In genomic region chr4:120809518-120809917, GRCh38 we compare ENCODE assay signal across 16 cellular contexts.
DNase-seq lines count a peak whose midpoint lies in the region; ATAC-seq and TF ChIP-seq lines count a peak whose summit lies in the region.
"Had no signal": no experiment of that assay in that cellular context is flagged by ENCODE, and none has a peak within 500 bp of the region (broad histone marks: within the 10 kb centered on the region; RNA-seq: fewer than 3 reads in every experiment).

No MANE protein-coding gene starts in this region.

- peak; percentile 29 for TF ChIP-seq CTCF in AG09309 (IDR thresholded peaks at IDR 0.05; ENCODE audit: control insufficient read depth, insufficient read depth, low read depth, low read length, missing control alignments)
- TF ChIP-seq CTCF in HL-60 (IDR thresholded peaks at IDR 0.05; ENCODE audit: insufficient read depth, low read length), result peak; percentile 50
- TF ChIP-seq CTCF in SU-DHL-6 (IDR thresholded peaks at IDR 0.05; ENCODE audit: insufficient read depth, low read length, poor library complexity, severe bottlenecking), result peak; percentile 14
- TF ChIP-seq CTCF in hepatocyte (IDR thresholded peaks at IDR 0.05; ENCODE audit: poor library complexity), result peak; percentile 19

- no peaks in the 10 kb centered on the region for H3F3A ChIP-seq in SU-DHL-6 (ENCODE audit: insufficient read depth)

- H4K20me1 ChIP-seq in SU-DHL-6 (ENCODE audit: low read depth, low read length), result no peaks in the 10 kb centered on the region
- H4K20me1 ChIP-seq in hepatocyte (ENCODE audit: insufficient read depth, poor library complexity, severe bottlenecking), result no peaks in the 10 kb centered on the region
- H4K20me1 ChIP-seq: BLaER1 had no signal

- H3K9me3 ChIP-seq in SU-DHL-6 (ENCODE audit: insufficient read depth, low read length) (no peaks in the 10 kb centered on the region), hepatocyte (ENCODE audit: low read depth) (no peaks in the 10 kb centered on the region), aorta (ENCODE audit: control insufficient read depth, low read length) (no peaks in the 10 kb centered on the region)

- no peak overlapping the region for H3K27ac ChIP-seq in HL-60 (replicated peaks)
- H3K27ac ChIP-seq in SU-DHL-6 (ENCODE audit: low read depth, low read length), result no peak overlapping the region
- H3K27ac ChIP-seq in hepatocyte, result no peak overlapping the region
- no peak overlapping the region for H3K27ac ChIP-seq in aorta (ENCODE audit: low read depth in 1 of 2, low read length in 2 of 2)
- H3K27ac ChIP-seq: BLaER1 had no signal

- DNase-seq in AG09309 (ENCODE audit: low read depth) (no peak), HL-60 (ENCODE audit: low read depth in 1 of 2, low spot score in 1 of 2) (no peak), hepatocyte (ENCODE audit: low spot score) (no peak), NCI-H2029 treated with DMSO at 0.1 percent for 48 hours (lab: John Stamatoyannopoulos, UW) (no peak), NCI-H2196 treated with DMSO at 0.1 percent for 48 hours (lab: John Stamatoyannopoulos, UW; ENCODE audit: unreplicated experiment) (no peak), aorta (no peak)
- DNase-seq: activated CD4-positive, alpha-beta T cell treated with anti-CD3 and anti-CD28 coated beads, Interleukin-2, amount 50 U/mL, for 48 hours; NCI-H2081; NK-92 treated with Interleukin-12 subunit alpha and Interleukin-12 subunit beta, amount 100 ng/mL, for 24 hours; stimulated activated CD4-positive, alpha-beta T cell treated with anti-CD3 and anti-CD28 coated beads, Interleukin-4, amount 100 ng/mL, for 24 hours; stimulated activated naive CD4-positive, alpha-beta T cell; T-cell had no signal

- H3K27me3 ChIP-seq in HL-60 (ENCODE audit: insufficient read depth, poor library complexity, severe bottlenecking) (no peaks in the 10 kb centered on the region), SU-DHL-6 (ENCODE audit: low read length) (no peaks in the 10 kb centered on the region), hepatocyte (no peaks in the 10 kb centered on the region), aorta (ENCODE audit: control insufficient read depth in 1 of 2, insufficient read depth in 2 of 2, low read length in 1 of 2) (no peaks in the 10 kb centered on the region)
- H3K27me3 ChIP-seq: BLaER1 had no signal

- no peak for ATAC-seq in HG03442 (IDR thresholded peaks at IDR 0.05; ENCODE audit: unreplicated experiment)
- no peak for ATAC-seq in aorta (ENCODE audit: low FRiP score)
- ATAC-seq: mucosa of descending colon, T-cell had no signal

- H3K79me2 ChIP-seq in SU-DHL-6 (ENCODE audit: insufficient read depth, low read length), result no peaks in the 10 kb centered on the region
- no peaks in the 10 kb centered on the region for H3K79me2 ChIP-seq in hepatocyte

- no peaks in the 10 kb centered on the region for H3K36me3 ChIP-seq in SU-DHL-6 (ENCODE audit: low read length)
- no peaks in the 10 kb centered on the region for H3K36me3 ChIP-seq in hepatocyte (replicated peaks; ENCODE audit: insufficient read depth, low read depth)
- H3K36me3 ChIP-seq in aorta (ENCODE audit: control insufficient read depth in 1 of 2, insufficient read depth in 2 of 2, low read length in 1 of 2), result no peaks in the 10 kb centered on the region
- H3K36me3 ChIP-seq: BLaER1 had no signal

- H3K4me2 ChIP-seq in SU-DHL-6 (ENCODE audit: low read depth, low read length, poor library complexity, severe bottlenecking) (no peak overlapping the region), hepatocyte (no peak overlapping the region)
- H3K4me2 ChIP-seq: BLaER1 had no signal

- no peak overlapping the region for H3K4me3 ChIP-seq in AG09309 (ENCODE audit: control insufficient read depth, low read depth, low read length)
- no peak overlapping the region for H3K4me3 ChIP-seq in HL-60 (replicated peaks; ENCODE audit: insufficient read depth, low read length)
- H3K4me3 ChIP-seq in SU-DHL-6 (ENCODE audit: insufficient read depth, low read length, poor library complexity, severe bottlenecking), result no peak overlapping the region
- H3K4me3 ChIP-seq in hepatocyte, result no peak overlapping the region
- H3K4me3 ChIP-seq in aorta (ENCODE audit: low read length in 2 of 2), result no peak overlapping the region
- H3K4me3 ChIP-seq: BLaER1, mucosa of descending colon had no signal

- H3K9ac ChIP-seq in SU-DHL-6 (ENCODE audit: low read length), result no peak overlapping the region
- H3K9ac ChIP-seq: BLaER1 had no signal

- intact Hi-C loops in aorta (cut with DNase I), result no loop called here

- no peaks in the 10 kb centered on the region for H3K9me2 ChIP-seq in SU-DHL-6 (replicated peaks; ENCODE audit: insufficient read depth, low read length)
- H3K9me2 ChIP-seq in hepatocyte (replicated peaks; ENCODE audit: insufficient read depth), result no peaks in the 10 kb centered on the region

- WGBS in hepatocyte (ENCODE audit: low lambda C conversion rate, missing lambda C conversion rate), result 81% methylated on average over 1 of the region's 1 CpG
- WGBS in aorta, 2 donors, result 97 to 100% methylated on average over 1 of the region's 1 CpG

- H2AFZ ChIP-seq in SU-DHL-6 (ENCODE audit: low read depth, low read length, severe bottlenecking) (no peak overlapping the region), hepatocyte (no peak overlapping the region)

- no peaks in the 10 kb centered on the region for H3K4me1 ChIP-seq in hepatocyte (ENCODE audit: insufficient read depth)
- no peaks in the 10 kb centered on the region for H3K4me1 ChIP-seq in aorta (ENCODE audit: control insufficient read depth in 1 of 2, insufficient read depth in 2 of 2, low read length in 2 of 2)
- H3K4me1 ChIP-seq: BLaER1 had no signal
